Comparison of ENCODE assay signal across 11 cellular contexts in genomic region chr3:195238626-195239118, GRCh38. TPM values are rescaled to one million over a fixed set of nuclear protein-coding genes. Genes with fewer than 3 reads are reported as not detected.
DNase-seq lines count a peak whose midpoint lies in the region; ATAC-seq and TF ChIP-seq lines count a peak whose summit lies in the region.
"Had no signal": no experiment of that assay in that cellular context is flagged by ENCODE, and none has a peak within 500 bp of the region (broad histone marks: within the 10 kb centered on the region; RNA-seq: fewer than 3 reads in every experiment).

No MANE protein-coding gene starts in this region.

- H3K4me3 ChIP-seq in Loucy (ENCODE audit: low read length, poor library complexity, severe bottlenecking) = no peak overlapping the region
- H3K4me3 ChIP-seq in left lung = no peak overlapping the region

- peak overlapping the region; percentile 4 to 48 for H3K27ac ChIP-seq in left lung

- H3K9me2 ChIP-seq in Loucy (replicated peaks; ENCODE audit: low read depth, low read length) = no peaks in the 10 kb centered on the region

- H3K9ac ChIP-seq in Loucy (ENCODE audit: low read depth, low read length, poor library complexity, severe bottlenecking) = no peak overlapping the region

- no peaks in the 10 kb centered on the region for H4K20me1 ChIP-seq in Loucy (ENCODE audit: insufficient read depth, low read length, poor library complexity, severe bottlenecking)

- intact Hi-C loops in left lung (cut with DNase I) = no loop called here

- DNase-seq in dermis blood vessel endothelial cell (peak; percentile 49), left lung (peak in 1 of 2 donors; percentile 22), KBM-7 (no peak), NCI-H1105 (lab: John Stamatoyannopoulos, UW) (no peak)
- peak; percentile 16 for DNase-seq in stimulated activated CD8-positive, alpha-beta memory T cell treated with anti-CD3 and anti-CD28 coated beads, Interleukin-4, amount 100 ng/mL, for 48 hours
- DNase-seq: DMS79 treated with DMSO at 0.1 percent for 48 hours, NCI-H1417 treated with DMSO at 0.1 percent for 48 hours, PC-3 had no signal

- H3K9me3 ChIP-seq in Loucy (ENCODE audit: insufficient read depth, low read depth, low read length) = no peaks in the 10 kb centered on the region; the same call in 1 of the 2 replicates
- peaks cover 0 to 5% of the 10 kb centered on the region in 2 donors for H3K9me3 ChIP-seq in left lung

- H3F3A ChIP-seq in Loucy (ENCODE audit: low read depth) = no peaks in the 10 kb centered on the region

- H3K4me2 ChIP-seq in Loucy (ENCODE audit: low read depth, low read length, poor library complexity, severe bottlenecking) = peak overlapping the region; percentile 4

- ATAC-seq in left lung = peak; percentile 51
- ATAC-seq in GM18498 (IDR thresholded peaks at IDR 0.05; ENCODE audit: unreplicated experiment) = no peak
- no peak for ATAC-seq in GM21423 (IDR thresholded peaks at IDR 0.05; ENCODE audit: unreplicated experiment)
- ATAC-seq: PC-3 had no signal

- H3K4me1 ChIP-seq in Loucy (ENCODE audit: insufficient read depth, low read length, poor library complexity, severe bottlenecking) = peaks cover 16% of the 10 kb centered on the region
- H3K4me1 ChIP-seq in left lung = peaks cover 0 to 14% of the 10 kb centered on the region in 2 donors

- no peak overlapping the region for H2AFZ ChIP-seq in Loucy (ENCODE audit: low read length)

- H3K27me3 ChIP-seq in Loucy (ENCODE audit: insufficient read depth, low read length, poor library complexity, severe bottlenecking) = no peaks in the 10 kb centered on the region
- H3K27me3 ChIP-seq in left lung = no peaks in the 10 kb centered on the region

- in situ Hi-C loops in KBM-7 (cut with MboI; ENCODE audit: low pct_unique_long_range_greater_than_20kb, low sequenced_read_pairs) = no loop called here

- peaks cover 12% of the 10 kb centered on the region; the same call in 1 of the 2 replicates for H3K36me3 ChIP-seq in Loucy (ENCODE audit: insufficient read depth, low read length)
- H3K36me3 ChIP-seq in left lung = no peaks in the 10 kb centered on the region

- TF ChIP-seq CTCF in Loucy (conservative IDR thresholded peaks at IDR 0.05; ENCODE audit: low read length) (no peak), left lung (IDR thresholded peaks at IDR 0.05) (no peak)

- peaks cover 22% of the 10 kb centered on the region; the same call in 1 of the 2 replicates for H3K79me2 ChIP-seq in Loucy (ENCODE audit: insufficient read depth, low read length)

RNA-seq across cellular contexts. Expression of gene XXYLT1, which starts 32.3 kb away (rescaled TPM):
- total RNA-seq in dermis blood vessel endothelial cell (35.7 and 50.7 TPM in 2 replicates), left lung (10 to 100 TPM; 11.3 to 13.5 TPM)

Comparison
In these comparisons a context has a peak if more than half of its experiments do, and no peak if none do; other contexts are left out.
1. DNase-seq: peak in dermis blood vessel endothelial cell (single experiment) and stimulated activated CD8-positive, alpha-beta memory T cell treated with anti-CD3 and anti-CD28 coated beads, Interleukin-4, amount 100 ng/mL, for 48 hours (single experiment); none in KBM-7 (single experiment) and NCI-H1105 (single experiment).